ENCODE assay signal across 9 cellular contexts in genomic region chr6:158715330-158716311, GRCh38.
A peak's percentile ranks its signal among the peaks of the same experiment; 100 is the strongest.
DNase-seq lines count a peak whose midpoint lies in the region; ATAC-seq lines count a peak whose summit lies in the region.
"Had no signal": no experiment of that assay in that cellular context is flagged by ENCODE, and none has a peak within 500 bp of the region (broad histone marks: within the 10 kb centered on the region; RNA-seq: fewer than 3 reads in every experiment).

No MANE protein-coding gene starts in this region.

- peaks cover 46% of the 10 kb centered on the region for H3K4me1 Mint-ChIP-seq in T-helper 2 cell treated with Interferon-gamma antibody and Interleukin-4, amounts not matched to agents 5 μg/mL and 100 μg/mL, for 36 hours (ENCODE audit: low read depth)
- peaks cover 41% of the 10 kb centered on the region for H3K4me1 Mint-ChIP-seq in activated naive CD8-positive, alpha-beta T cell (ENCODE audit: low read depth)

- no peak for DNase-seq in T-helper 2 cell treated with Interferon-gamma antibody and Interleukin-4, amounts not matched to agents 5 μg/mL and 100 μg/mL, for 36 hours (ENCODE audit: low spot score)
- DNase-seq in T-helper 2 cell: no peak
- peak; percentile 23 for DNase-seq in stimulated activated CD8-positive, alpha-beta memory T cell treated with anti-CD3 and anti-CD28 coated beads, Interleukin-4, amount 100 ng/mL, for 48 hours
- no peak for DNase-seq in NCI-H1105 (lab: John Stamatoyannopoulos, UW)
- no peak for DNase-seq in GM03348 (ENCODE audit: low spot score)
- no peak for DNase-seq in ureter (ENCODE audit: low spot score)

- peaks cover 66% of the 10 kb centered on the region for H3K36me3 Mint-ChIP-seq in T-helper 2 cell treated with Interferon-gamma antibody and Interleukin-4, amounts not matched to agents 5 μg/mL and 100 μg/mL, for 36 hours (ENCODE audit: low read depth)
- peaks cover 28% of the 10 kb centered on the region for H3K36me3 Mint-ChIP-seq in activated naive CD8-positive, alpha-beta T cell

- H3K4me3 Mint-ChIP-seq in T-helper 2 cell treated with Interferon-gamma antibody and Interleukin-4, amounts not matched to agents 5 μg/mL and 100 μg/mL, for 36 hours: no peak overlapping the region
- no peak overlapping the region for H3K4me3 Mint-ChIP-seq in activated naive CD8-positive, alpha-beta T cell

- H3K27ac Mint-ChIP-seq in T-helper 2 cell treated with Interferon-gamma antibody and Interleukin-4, amounts not matched to agents 5 μg/mL and 100 μg/mL, for 36 hours: peak overlapping the region; percentile 73
- peak overlapping the region; percentile 28 for H3K27ac Mint-ChIP-seq in activated naive CD8-positive, alpha-beta T cell

- peak; percentile 42 for ATAC-seq in HG03097 (IDR thresholded peaks at IDR 0.05; ENCODE audit: low FRiP score, unreplicated experiment)
- ATAC-seq: A549 had no signal

- no peaks in the 10 kb centered on the region for H3K9me3 Mint-ChIP-seq in T-helper 2 cell treated with Interferon-gamma antibody and Interleukin-4, amounts not matched to agents 5 μg/mL and 100 μg/mL, for 36 hours
- H3K9me3 Mint-ChIP-seq in activated naive CD8-positive, alpha-beta T cell (ENCODE audit: low read depth): no peaks in the 10 kb centered on the region

- no peaks in the 10 kb centered on the region for H3K27me3 Mint-ChIP-seq in T-helper 2 cell treated with Interferon-gamma antibody and Interleukin-4, amounts not matched to agents 5 μg/mL and 100 μg/mL, for 36 hours (ENCODE audit: low read depth)
- no peaks in the 10 kb centered on the region for H3K27me3 Mint-ChIP-seq in activated naive CD8-positive, alpha-beta T cell
